34 cellular contexts compared by ENCODE assay signal in genomic region chr15:34213690-34214089, GRCh38. TPM values are rescaled to one million over a fixed set of nuclear protein-coding genes. Genes with fewer than 3 reads are reported as not detected.
DNase-seq lines count a peak whose midpoint lies in the region; ATAC-seq, FAIRE-seq and TF ChIP-seq lines count a peak whose summit lies in the region.
"Had no signal": no experiment of that assay in that cellular context is flagged by ENCODE, and none has a peak within 500 bp of the region (broad histone marks: within the 10 kb centered on the region; RNA-seq: fewer than 3 reads in every experiment).

No MANE protein-coding gene starts in this region.

- ATAC-seq in stimulated activated effector memory CD8-positive, alpha-beta T cell treated with anti-CD3 and anti-CD28 coated beads, Interleukin-12 subunit alpha, Interleukin-12 subunit beta, amount 100 ng/mL, for 72 hours = no peak
- ATAC-seq: heart right ventricle, left cardiac atrium, mucosa of descending colon, natural killer cell, T-cell had no signal

- H2AK5ac ChIP-seq in H1 (ENCODE audit: low read depth, low read length) = no peak overlapping the region

- peak overlapping the region; percentile 9 for H3K4me2 ChIP-seq in Loucy (ENCODE audit: low read depth, low read length, poor library complexity, severe bottlenecking)
- H3K4me2 ChIP-seq in H1 (ENCODE audit: insufficient read depth in 1 of 2, low read depth in 2 of 2, low read length in 2 of 2) = peak overlapping the region; percentile 66 to 70; a peak in 3 of 4 replicates
- H3K4me2 ChIP-seq: KMS-11 had no signal

- no peak overlapping the region for H2BK12ac ChIP-seq in H1 (ENCODE audit: low read depth, low read length)

- H3K9ac ChIP-seq in Loucy (ENCODE audit: low read depth, low read length, poor library complexity, severe bottlenecking) (no peak overlapping the region), H1 (replicated peaks in 1 of 4; ENCODE audit: extremely low read depth in 1 of 4, low read depth in 3 of 4, low read length in 3 of 4) (no peak overlapping the region)
- H3K9ac ChIP-seq: KMS-11 had no signal

- H3K4me3 Mint-ChIP-seq in stimulated activated effector memory CD8-positive, alpha-beta T cell treated with anti-CD3 and anti-CD28 coated beads, Interleukin-12 subunit alpha, Interleukin-12 subunit beta, amount 100 ng/mL, for 72 hours = no peak overlapping the region
- H3K4me3 Mint-ChIP-seq: activated B cell treated with CpG ODN at 0.5 μM for 24 hours, natural killer cell, T-cell, type B pancreatic cell had no signal

- no peak overlapping the region; the same call in 1 of the 2 replicates for H2BK5ac ChIP-seq in H1 (ENCODE audit: low read depth, low read length)

- no peaks in the 10 kb centered on the region for H3K9me2 ChIP-seq in Loucy (replicated peaks; ENCODE audit: low read depth, low read length)

- H3K9me3 ChIP-seq in Loucy (ENCODE audit: insufficient read depth, low read depth, low read length) (no peaks in the 10 kb centered on the region), H1 (ENCODE audit: insufficient read depth in 2 of 2, low read depth in 1 of 2, low read length in 1 of 2) (no peaks in the 10 kb centered on the region), thyroid gland (no peaks in the 10 kb centered on the region)
- H3K9me3 ChIP-seq: esophagus muscularis mucosa, heart right ventricle, mucosa of descending colon had no signal

- peak; percentile 13 for DNase-seq in NCI-H82 (lab: John Stamatoyannopoulos, UW)
- DNase-seq in NCI-H82 treated with DMSO at 0.1 percent for 48 hours (lab: John Stamatoyannopoulos, UW; ENCODE audit: unreplicated experiment) = no peak
- DNase-seq in H1 (ENCODE audit: low read depth in 1 of 2, low spot score in 2 of 2) = no peak
- no peak for DNase-seq in stimulated activated effector memory CD8-positive, alpha-beta T cell treated with anti-CD3 and anti-CD28 coated beads, Interleukin-12 subunit alpha, Interleukin-12 subunit beta, amount 100 ng/mL, for 72 hours (ENCODE audit: low spot score in 2 of 2)
- DNase-seq in NCI-H1436 treated with DMSO at 0.1 percent for 48 hours (lab: John Stamatoyannopoulos, UW) = no peak
- no peak for DNase-seq in thyroid gland
- no peak for DNase-seq in SIG-M5 treated with dmso at 0.1 percent for 504 hours (lab: John Stamatoyannopoulos, UW; ENCODE audit: unreplicated experiment)
- DNase-seq: 8988T; activated B cell treated with CpG ODN at 0.5 μM for 24 hours; activated naive CD4-positive, alpha-beta T cell treated with Interleukin-2 at 50 U/mL for 16 hours; Calu3; CD4-positive, CD25-positive, alpha-beta regulatory T cell; dermis blood vessel endothelial cell; DND-41; foreskin melanocyte; heart right ventricle; left cardiac atrium; MM.1S; mucosa of descending colon; natural killer cell; NCI-H1417; NCI-H2029 treated with DMSO at 0.1 percent for 48 hours; NCI-H526 treated with DMSO at 0.1 percent for 48 hours; stimulated activated CD4-positive, alpha-beta T cell treated with anti-CD3 and anti-CD28 coated beads, Interleukin-4, amount 100 ng/mL, for 24 hours; substantia nigra; T-cell had no signal

- peaks cover 2% of the 10 kb centered on the region; the same call in 1 of the 2 replicates for H3K23me2 ChIP-seq in H1 (ENCODE audit: low read depth, low read length)

- H2AFZ ChIP-seq in Loucy (ENCODE audit: low read length) (peak overlapping the region; percentile 66; the same call in 1 of the 2 replicates), H1 (ENCODE audit: low read length) (no peak overlapping the region)

- no peaks in the 10 kb centered on the region for H3K79me1 ChIP-seq in H1 (ENCODE audit: low read depth, low read length)

- no peaks in the 10 kb centered on the region for H3F3A ChIP-seq in Loucy (ENCODE audit: low read depth)

- H2BK120ac ChIP-seq in H1 (replicated peaks; ENCODE audit: low read depth, low read length) = no peak overlapping the region

- CTCF ChIA-PET in H1 (lab: Charles Lee; ENCODE audit: partially characterized antibody) = interaction anchor here (0.6 to 6.8 kb wide), 7 partner anchors 11 to 505 kb away, joined by 3 to 74 read pairs (median 4); no protein-coding TSS in a partner anchor

- FAIRE-seq in H1 (lab: Jason Lieb, UNC) = peak; percentile 7
- FAIRE-seq: endometrium, GM18507, H54 had no signal

- TF ChIP-seq POLR2A in H1 (IDR thresholded peaks at IDR 0.05; ENCODE audit: control extremely low read depth in 1 of 2, low read depth in 2 of 2, low read length in 2 of 2) = no peak
- TF ChIP-seq POLR2A in thyroid gland (IDR thresholded peaks at IDR 0.05) = no peak

- H2BK20ac ChIP-seq in H1 (ENCODE audit: low read length) = no peak overlapping the region

- H3K4me3 ChIP-seq in Loucy (ENCODE audit: low read length, poor library complexity, severe bottlenecking) = no peak overlapping the region
- peak overlapping the region in 2 of 4 experiments; percentile 18 to 43; a peak in 3 of 8 replicates for H3K4me3 ChIP-seq in H1 (ENCODE audit: extremely low read depth in 1 of 4, insufficient read depth in 2 of 4, low read depth in 3 of 4, low read length in 4 of 4)
- H3K4me3 ChIP-seq in thyroid gland (replicated peaks in 1 of 3) = no peak overlapping the region
- H3K4me3 ChIP-seq: esophagus muscularis mucosa, heart right ventricle, lung, mucosa of descending colon had no signal

- no peak overlapping the region for H3K14ac ChIP-seq in H1 (ENCODE audit: insufficient read length)

- POLR2A ChIA-PET in H1 (lab: Charles Lee; ENCODE audit: partially characterized antibody) = interaction anchor here (0.6 to 1.0 kb wide), 2 partner anchors 21 to 104 kb away, joined by 4 read pairs; no protein-coding TSS in a partner anchor

- TF ChIP-seq CTCF in Loucy (conservative IDR thresholded peaks at IDR 0.05; ENCODE audit: low read length) (peak; percentile 37), H1 (IDR thresholded peaks at IDR 0.05; ENCODE audit: control extremely low read depth in 1 of 3, insufficient read depth in 1 of 3, low read depth in 1 of 3, low read length in 3 of 3) (no peak), thyroid gland (IDR thresholded peaks at IDR 0.05) (no peak)

- no peaks in the 10 kb centered on the region for H3K9me3 Mint-ChIP-seq in stimulated activated effector memory CD8-positive, alpha-beta T cell treated with anti-CD3 and anti-CD28 coated beads, Interleukin-12 subunit alpha, Interleukin-12 subunit beta, amount 100 ng/mL, for 72 hours
- H3K9me3 Mint-ChIP-seq: activated B cell treated with CpG ODN at 0.5 μM for 24 hours; CD4-positive, CD25-positive, alpha-beta regulatory T cell; natural killer cell; T-cell; type B pancreatic cell had no signal

- no peak for TF ChIP-seq EP300 in H1 (IDR thresholded peaks at IDR 0.05; ENCODE audit: borderline replicate concordance in 1 of 2, low read depth in 2 of 2, low read length in 2 of 2)

- TF ChIP-seq RAD21 in H1 (IDR thresholded peaks at IDR 0.05 in 1 of 2, conservative IDR thresholded peaks at IDR 0.05 in 1 of 2; ENCODE audit: low read depth in 2 of 2, low read length in 2 of 2) = no peak

- H3K27me3 ChIP-seq in Loucy (ENCODE audit: insufficient read depth, low read length, poor library complexity, severe bottlenecking) (no peaks in the 10 kb centered on the region), H1 (replicated peaks in 1 of 4; ENCODE audit: control insufficient read depth in 3 of 4, extremely low read depth in 1 of 4, insufficient read depth in 3 of 4, low read length in 3 of 4) (no peaks in the 10 kb centered on the region), thyroid gland (no peaks in the 10 kb centered on the region)
- H3K27me3 ChIP-seq: esophagus muscularis mucosa, heart right ventricle had no signal

- peaks cover 8% of the 10 kb centered on the region for H3K4me1 Mint-ChIP-seq in stimulated activated effector memory CD8-positive, alpha-beta T cell treated with anti-CD3 and anti-CD28 coated beads, Interleukin-12 subunit alpha, Interleukin-12 subunit beta, amount 100 ng/mL, for 72 hours

- H3K27ac ChIP-seq in H1 (ENCODE audit: low read depth, low read length) (no peak overlapping the region), thyroid gland (no peak overlapping the region)
- H3K27ac ChIP-seq: esophagus muscularis mucosa, heart right ventricle, KMS-11 had no signal

- intact Hi-C loops in thyroid gland (cut with DNase I) = no loop called here

- H3K18ac ChIP-seq in H1 (ENCODE audit: extremely low read depth, low read length) = peak overlapping the region; percentile 34; the same call in 1 of the 2 replicates

- H3K79me2 ChIP-seq in Loucy (ENCODE audit: insufficient read depth, low read length) (peaks cover 8% of the 10 kb centered on the region), H1 (ENCODE audit: control insufficient read depth in 1 of 2, insufficient read depth in 2 of 2, low read length in 2 of 2) (peaks cover 0 to 7% of the 10 kb centered on the region in 2 experiments; a peak in 2 of 4 replicates)

- peak overlapping the region; percentile 69 for H3K27ac Mint-ChIP-seq in stimulated activated effector memory CD8-positive, alpha-beta T cell treated with anti-CD3 and anti-CD28 coated beads, Interleukin-12 subunit alpha, Interleukin-12 subunit beta, amount 100 ng/mL, for 72 hours
- H3K27ac Mint-ChIP-seq: activated B cell treated with CpG ODN at 0.5 μM for 24 hours, natural killer cell, T-cell, type B pancreatic cell had no signal

- no peak overlapping the region for H3K4ac ChIP-seq in H1 (replicated peaks; ENCODE audit: insufficient read length, low read depth, low read length)

- no peak overlapping the region for H3K23ac ChIP-seq in H1 (ENCODE audit: insufficient read length)

- H4K20me1 ChIP-seq in Loucy (ENCODE audit: insufficient read depth, low read length, poor library complexity, severe bottlenecking) (peaks cover 7% of the 10 kb centered on the region), H1 (replicated peaks in 1 of 2; ENCODE audit: control insufficient read depth in 1 of 2, insufficient read depth in 2 of 2, low read length in 2 of 2) (no peaks in the 10 kb centered on the region)

- H3K36me3 ChIP-seq in Loucy (ENCODE audit: insufficient read depth, low read length) (no peaks in the 10 kb centered on the region), H1 (ENCODE audit: control insufficient read depth in 2 of 4, insufficient read depth in 4 of 4, low read length in 3 of 4) (no peaks in the 10 kb centered on the region), thyroid gland (no peaks in the 10 kb centered on the region)
- H3K36me3 ChIP-seq: esophagus muscularis mucosa, heart right ventricle had no signal

- H4K91ac ChIP-seq in H1 (replicated peaks; ENCODE audit: insufficient read length, low read length) = no peak overlapping the region

- no peaks in the 10 kb centered on the region for H3K36me3 Mint-ChIP-seq in stimulated activated effector memory CD8-positive, alpha-beta T cell treated with anti-CD3 and anti-CD28 coated beads, Interleukin-12 subunit alpha, Interleukin-12 subunit beta, amount 100 ng/mL, for 72 hours
- H3K36me3 Mint-ChIP-seq: CD4-positive, CD25-positive, alpha-beta regulatory T cell; natural killer cell; T-cell; type B pancreatic cell had no signal

- H3K4me1 ChIP-seq in Loucy (ENCODE audit: insufficient read depth, low read length, poor library complexity, severe bottlenecking) (peaks cover 17% of the 10 kb centered on the region), H1 (replicated peaks in 1 of 4; ENCODE audit: control insufficient read depth in 3 of 4, insufficient read depth in 4 of 4, low read length in 3 of 4) (peaks cover 5 to 19% (median 14%) of the 10 kb centered on the region in 4 experiments; a peak in 5 of 7 replicates), thyroid gland (peaks cover 2 to 6% of the 10 kb centered on the region in 2 donors)

- no peak overlapping the region for H4K5ac ChIP-seq in H1 (ENCODE audit: insufficient read length, low read depth, low read length)

- H3K56ac ChIP-seq in H1 (replicated peaks; ENCODE audit: insufficient read length, low read depth, low read length) = no peak overlapping the region

- H2BK15ac ChIP-seq in H1 (ENCODE audit: low read length) = no peak overlapping the region

- no peak overlapping the region for H4K8ac ChIP-seq in H1 (ENCODE audit: extremely low read depth, insufficient read depth, low read length)

- 42% methylated on average over 4 of the region's 4 CpGs; no CpG with 5 or more reads in 1 of the 2 experiments for WGBS in H1 (ENCODE audit: extremely low coverage in 1 of 2, insufficient coverage in 1 of 2, insufficient read length in 1 of 2, insufficient replicate concordance in 2 of 2, low coverage in 1 of 2, low lambda C conversion rate in 2 of 2, missing lambda C conversion rate in 1 of 2), 2 experiments
- WGBS in thyroid gland, 2 donors = 39 to 41% methylated on average over 4 of the region's 4 CpGs

RNA-seq across cellular contexts. Expression of gene KATNBL1, which starts 3.8 kb away (rescaled TPM):
- 50.3 and 51.4 TPM in 2 replicates for total RNA-seq in H1 (2021; fragmentation: NEBNext Ultra II Directional; extraction: Animal tissue kit (Norgen Biotek cat#: 25700))
- 9.4 and 14.2 TPM in 2 replicates for polyA plus RNA-seq in H1 (2011; rRNA removed)
- 24.6 TPM for polyA plus RNA-seq in H1 (2011; cell fraction: cytosol; rRNA removed)
- 15.2 TPM for polyA plus RNA-seq in H1 (2011; cell fraction: nucleus; rRNA removed)
- polyA plus RNA-seq in H1 (2012, experiment 1 of 2) = 18.3 to 41.0 TPM (median 25.8 TPM) in 4 replicates
- polyA plus RNA-seq in H1 (2012, experiment 2 of 2) = 12.6 TPM
- 26.6 TPM for polyA plus RNA-seq in H1 (2013, experiment 1 of 2)
- 23.6 TPM for polyA plus RNA-seq in H1 (2013, experiment 2 of 2)
- 11.6 and 19.1 TPM in 2 replicates for polyA minus RNA-seq in H1 (2011; rRNA and poly(A)+ RNA removed)
- polyA minus RNA-seq in H1 (2011; cell fraction: cytosol; rRNA and poly(A)+ RNA removed) = 22.7 TPM
- 54.7 TPM for polyA minus RNA-seq in H1 (2011; cell fraction: nucleus; rRNA and poly(A)+ RNA removed)
- total RNA-seq in thyroid gland = 10 to 100 TPM; 39.8 to 66.6 (median 50.5) TPM

RNA-seq across cellular contexts. Expression of gene EMC4, which starts 11.1 kb away (rescaled TPM):
- 87.5 and 93.3 TPM in 2 replicates for total RNA-seq in H1 (2021; fragmentation: NEBNext Ultra II Directional; extraction: Animal tissue kit (Norgen Biotek cat#: 25700))
- 70.3 and 89.9 TPM in 2 replicates for polyA plus RNA-seq in H1 (2011; rRNA removed)
- polyA plus RNA-seq in H1 (2011; cell fraction: cytosol; rRNA removed) = 99.1 TPM
- 91.7 TPM for polyA plus RNA-seq in H1 (2011; cell fraction: nucleus; rRNA removed)
- polyA plus RNA-seq in H1 (2012, experiment 1 of 2) = 86.4 to 128 TPM (median 108 TPM) in 4 replicates
- 91.3 TPM for polyA plus RNA-seq in H1 (2012, experiment 2 of 2)
- 193 TPM for polyA plus RNA-seq in H1 (2013, experiment 1 of 2)
- 233 TPM for polyA plus RNA-seq in H1 (2013, experiment 2 of 2)
- polyA minus RNA-seq in H1 (2011; rRNA and poly(A)+ RNA removed) = 40.8 and 50.1 TPM in 2 replicates
- 44.8 TPM for polyA minus RNA-seq in H1 (2011; cell fraction: cytosol; rRNA and poly(A)+ RNA removed)
- 38.6 TPM for polyA minus RNA-seq in H1 (2011; cell fraction: nucleus; rRNA and poly(A)+ RNA removed)
- total RNA-seq in thyroid gland = 100 to 1,000 TPM; 123 to 224 (median 171) TPM
